In the genomic region with DNA sequence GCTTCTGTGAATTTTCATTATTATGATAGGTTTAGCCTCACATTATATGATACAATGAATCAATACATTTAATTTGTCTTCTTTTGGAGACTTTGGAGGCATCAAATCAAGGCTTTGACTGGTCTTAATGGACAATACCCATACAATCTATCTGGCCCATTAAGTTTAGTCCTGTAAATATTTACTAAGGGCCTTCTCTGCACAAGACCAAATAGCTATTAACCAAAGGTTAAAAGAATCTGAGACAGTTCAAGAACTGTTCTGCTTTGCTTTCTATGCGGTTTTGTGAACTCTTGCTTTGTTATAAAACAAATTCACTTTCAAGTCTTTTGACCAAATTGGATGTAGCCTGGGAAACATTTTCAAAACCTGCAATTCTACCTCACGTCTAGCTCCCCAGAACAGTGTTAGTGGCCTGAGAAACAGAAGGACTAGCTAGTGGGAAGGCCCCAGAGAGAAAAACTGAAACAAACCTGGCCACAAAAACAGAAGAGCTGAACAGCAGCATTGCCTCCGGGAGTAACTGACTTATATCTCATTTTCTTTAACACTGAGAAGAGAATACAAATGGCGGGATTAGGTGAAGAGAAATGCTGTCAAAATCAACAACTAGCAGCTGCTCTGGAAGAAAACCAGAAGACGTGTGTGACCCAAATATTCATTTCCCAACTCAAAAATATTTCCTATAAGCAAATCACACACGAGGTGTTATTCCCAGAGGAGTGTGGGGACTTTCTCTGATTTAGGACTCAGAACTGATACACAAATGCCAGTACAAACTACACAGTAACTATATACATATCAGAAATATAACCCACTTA, we compare ENCODE assay signal across 8 cellular contexts. TPM values are rescaled to one million over a fixed set of nuclear protein-coding genes. Genes with fewer than 3 reads are reported as not detected.
DNase-seq lines count a peak whose midpoint lies in the region; ATAC-seq and TF ChIP-seq lines count a peak whose summit lies in the region.

No MANE protein-coding gene starts in this region.

- H3K4me3 Mint-ChIP-seq in T-helper 17 cell = peak overlapping the region; percentile 93

- H3K27me3 Mint-ChIP-seq in T-helper 17 cell = no peaks in the 10 kb centered on the region

- peak; percentile 29 for ATAC-seq in GM18508 (IDR thresholded peaks at IDR 0.05; ENCODE audit: insufficient read depth, unreplicated experiment)
- peak; percentile 61 for ATAC-seq in HG02678 (IDR thresholded peaks at IDR 0.05; ENCODE audit: unreplicated experiment)
- ATAC-seq in T-helper 17 cell = peak; percentile 48
- peak; percentile 42 for ATAC-seq in foreskin keratinocyte
- ATAC-seq in gastrocnemius medialis = peak in 1 of 2 donors; percentile 51

- peaks cover 9% of the 10 kb centered on the region for H3K4me1 ChIP-seq in foreskin keratinocyte
- H3K4me1 ChIP-seq in gastrocnemius medialis = peaks cover 0 to 18% of the 10 kb centered on the region in 2 donors

- H3K27ac ChIP-seq in foreskin keratinocyte (peak overlapping the region; percentile 4), gastrocnemius medialis (peak overlapping the region; percentile 8 to 66 (median 44))

- no peaks in the 10 kb centered on the region for H3K27me3 ChIP-seq in foreskin keratinocyte
- H3K27me3 ChIP-seq in gastrocnemius medialis = no peaks in the 10 kb centered on the region

- H3K36me3 ChIP-seq in gastrocnemius medialis = no peaks in the 10 kb centered on the region

- DNase-seq in T-helper 17 cell = no peak
- peak in 1 of 2 donors; percentile 53 for DNase-seq in foreskin keratinocyte
- no peak for DNase-seq in gastrocnemius medialis
- DNase-seq in epidermal melanocyte (ENCODE audit: insufficient read length, low spot score) = no peak
- no peak for DNase-seq in NCI-H526 (lab: John Stamatoyannopoulos, UW)
- DNase-seq in NCI-H345 (lab: John Stamatoyannopoulos, UW) = no peak

- H3K27ac Mint-ChIP-seq in T-helper 17 cell = peak overlapping the region; percentile 95

- peaks cover 22% of the 10 kb centered on the region for H3K4me1 Mint-ChIP-seq in T-helper 17 cell

- H3K36me3 Mint-ChIP-seq in T-helper 17 cell (ENCODE audit: low read depth) = peaks cover 10% of the 10 kb centered on the region

- in situ Hi-C loops in gastrocnemius medialis (cut with MboI; ENCODE audit: low sequenced_read_pairs in 4 of 4) = no loop called here

- no peak for TF ChIP-seq POLR2A in gastrocnemius medialis (IDR thresholded peaks at IDR 0.05)

- peaks cover 3% of the 10 kb centered on the region for H3K9me3 ChIP-seq in T-helper 17 cell (ENCODE audit: control insufficient read depth, low read length, poor library complexity, severe bottlenecking)
- no peaks in the 10 kb centered on the region for H3K9me3 ChIP-seq in gastrocnemius medialis

- H3K4me3 ChIP-seq in gastrocnemius medialis = peak overlapping the region; percentile 6 to 40 (median 17)

- intact Hi-C loops in gastrocnemius medialis (cut with DNase I; ENCODE audit: low total_unique reads) = no loop called here

- TF ChIP-seq CTCF in foreskin keratinocyte (conservative IDR thresholded peaks at IDR 0.05) = no peak
- TF ChIP-seq CTCF in gastrocnemius medialis (IDR thresholded peaks at IDR 0.05 in 4 of 5, conservative IDR thresholded peaks at IDR 0.05 in 1 of 5) = no peak

RNA-seq across cellular contexts. Expression of a gene that starts 0.5 kb away (rescaled TPM):
- total RNA-seq in T-helper 17 cell = 10 to 100 TPM; 16.6 to 22.9 TPM
- total RNA-seq in foreskin keratinocyte = 0.21 and 0.27 TPM in 2 replicates
- 0.06 and 0.07 TPM in 2 replicates for polyA plus RNA-seq in foreskin keratinocyte
- 1 to 10 TPM in 3 of 4 donors, not detected in 1; 1.3 to 2.4 (median 1.5) TPM for total RNA-seq in gastrocnemius medialis

RNA-seq across cellular contexts. Expression of a gene that starts 21.3 kb away (rescaled TPM):
- total RNA-seq in T-helper 17 cell (1 to 10 TPM in 1 of 2 donors, not detected in 1; 1.1 TPM), foreskin keratinocyte (not detected in 2 replicates), gastrocnemius medialis (not detected)
- polyA plus RNA-seq in foreskin keratinocyte = not detected in 2 replicates

RNA-seq across cellular contexts. Expression of a gene that starts 52.6 kb away (rescaled TPM):
- total RNA-seq in T-helper 17 cell = 1 to 10 TPM; 2.8 to 6.4 TPM
- 0.41 and 0.53 TPM in 2 replicates for total RNA-seq in foreskin keratinocyte
- polyA plus RNA-seq in foreskin keratinocyte = 0.09 and 0.17 TPM in 2 replicates
- total RNA-seq in gastrocnemius medialis = under 1 TPM; 0.29 to 0.75 (median 0.48) TPM

Comparison
In these comparisons a context has a peak if more than half of its experiments do, and no peak if none do; other contexts are left out.
1. RNA of a gene that starts 0.5 kb away (total RNA-seq): 16.6 to 22.9 TPM in T-helper 17 cell; 1.3 to 2.4 TPM in gastrocnemius medialis and 0.21 to 0.27 TPM in foreskin keratinocyte; every median in the first group is over 4 times any median in the second.